In the genomic region with DNA sequence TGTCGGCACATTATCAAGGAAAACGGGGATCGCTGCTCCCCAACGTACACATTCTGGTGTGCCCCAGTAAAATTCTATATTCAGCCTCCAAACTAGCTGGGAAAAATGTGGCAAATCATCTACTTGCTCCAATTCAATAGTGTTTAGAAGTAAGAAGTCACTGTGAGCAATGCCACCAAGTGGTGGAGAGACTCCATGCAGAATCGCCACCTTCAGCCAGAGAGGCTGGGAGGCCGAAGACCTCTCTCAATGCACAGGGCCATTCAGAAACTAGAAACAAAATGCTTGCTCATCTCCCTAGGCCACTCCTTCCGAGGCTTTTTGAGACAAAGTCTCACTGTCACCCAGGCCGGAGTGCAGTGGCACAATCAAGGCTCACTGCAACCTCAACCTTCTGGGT, we compare ENCODE assay signal across 13 cellular contexts. TPM values are rescaled to one million over a fixed set of nuclear protein-coding genes. Genes with fewer than 3 reads are reported as not detected.
A peak's percentile ranks its signal among the peaks of the same experiment; 100 is the strongest.
DNase-seq lines count a peak whose midpoint lies in the region; ATAC-seq, FAIRE-seq and TF ChIP-seq lines count a peak whose summit lies in the region.
"Not testable (repeated sequence)": the region's sequence is repeated elsewhere in the genome, so short reads cannot be mapped to it uniquely, and the experiment has no call there.
"Had no signal": no experiment of that assay in that cellular context is flagged by ENCODE, and none has a peak within 500 bp of the region (broad histone marks: within the 10 kb centered on the region; RNA-seq: fewer than 3 reads in every experiment).

No MANE protein-coding gene starts in this region.

- intact Hi-C loops in HepG2 (cut with micrococcal nuclease; ENCODE audit: unreplicated experiment); thyroid gland (cut with DNase I): not testable (repeated sequence)

- not testable (repeated sequence) for H3K36me3 Mint-ChIP-seq in HFFc6 (ENCODE audit: low read depth); WTC11; endodermal cell (ENCODE audit: low read depth)

- ATAC-seq in A549 (peak; percentile 70 to 76; a peak in 5 of 6 replicates), WTC11 (peak; percentile 72), HepG2 (peak; percentile 71)

- H3K9me3 ChIP-seq in A549; endodermal cell (ENCODE audit: control insufficient read depth, low read length); HepG2 (ENCODE audit: low read length); thyroid gland: not testable (repeated sequence)

- POLR2A ChIA-PET in A549 (lab: Yijun Ruan, JAX); WTC11 (lab: Charles Lee); HepG2 (lab: Yijun Ruan, JAX): not testable (repeated sequence)

- not testable (repeated sequence) for H3K27me3 ChIP-seq in endodermal cell (ENCODE audit: control insufficient read depth, insufficient read depth, low read length, poor library complexity, severe bottlenecking); HepG2 (ENCODE audit: control insufficient read depth in 1 of 2, insufficient read depth in 2 of 2, low read length in 2 of 2); thyroid gland

- not testable (repeated sequence) for H2AFZ ChIP-seq in HepG2 (ENCODE audit: low read length)

- not testable (repeated sequence) for TF ChIP-seq CTCF in A549 (IDR thresholded peaks at IDR 0.05); WTC11 (IDR thresholded peaks at IDR 0.05); HepG2 (CRISPR knock-in tag; IDR thresholded peaks at IDR 0.05)
- peak; percentile 21; the same call in 1 of the 2 replicates for TF ChIP-seq CTCF in HFFc6 (IDR thresholded peaks at IDR 0.05)
- peak; percentile 51 for TF ChIP-seq CTCF in endodermal cell (conservative IDR thresholded peaks at IDR 0.05)
- TF ChIP-seq CTCF in thyroid gland (IDR thresholded peaks at IDR 0.05) = peak in 3 of 6 experiments; percentile 15 to 23 (median 20)

- H3K4me1 ChIP-seq in A549; endodermal cell (ENCODE audit: control insufficient read depth, insufficient read depth, low read length); HepG2 (ENCODE audit: insufficient read depth, low read length); thyroid gland: not testable (repeated sequence)

- CTCF ChIA-PET in A549 (lab: Yijun Ruan, JAX); WTC11 (lab: Charles Lee); HepG2 (lab: Yijun Ruan, JAX; ENCODE audit: low intra/inter-chr PET ratio, low total read pairs): not testable (repeated sequence)

- 100% methylated on average over 4 of the region's 8 CpGs for WGBS in A549 (ENCODE audit: missing lambda C conversion rate)
- 83% methylated on average over 2 of the region's 8 CpGs; no CpG with 5 or more reads in 1 of the 2 experiments for WGBS in endodermal cell (ENCODE audit: insufficient coverage in 1 of 2, insufficient read length in 1 of 2), 2 experiments
- 0% methylated on average over 1 of the region's 8 CpGs for WGBS in HepG2 (ENCODE audit: low lambda C conversion rate)
- 88 to 92% methylated on average over 4 to 8 of the region's 8 CpGs for WGBS in thyroid gland, 2 donors

- not testable (repeated sequence) for TF ChIP-seq RAD21 in A549 (conservative IDR thresholded peaks at IDR 0.05 in 1 of 2, IDR thresholded peaks at IDR 0.05 in 1 of 2); HepG2 (CRISPR knock-in tag; IDR thresholded peaks at IDR 0.05)

- BruUV-seq in HepG2 (replicated peaks; lab: Mats Ljungman, UMichigan) = not testable (repeated sequence)

- H3K27ac Mint-ChIP-seq in HFFc6, WTC11, endodermal cell: not testable (repeated sequence)

- H3K27ac ChIP-seq in A549; endodermal cell (ENCODE audit: low read depth, low read length); HepG2 (ENCODE audit: extremely low read length, insufficient read depth, low read length); thyroid gland: not testable (repeated sequence)

- H3K9ac ChIP-seq in endodermal cell (ENCODE audit: extremely low read depth, low read length, poor library complexity, severe bottlenecking); HepG2 (ENCODE audit: insufficient read depth, low read depth, low read length): not testable (repeated sequence)

- not testable (repeated sequence) for DNase-seq in A549 (ENCODE audit: low read depth in 1 of 2, low spot score in 1 of 2); HFFc6; WTC11 (ENCODE audit: low spot score); HepG2 (ENCODE audit: low spot score)
- DNase-seq in SK-MEL-5 (ENCODE audit: low read depth, low spot score) = peak; percentile 0
- DNase-seq in endodermal cell = peak; percentile 30
- DNase-seq in thyroid gland = peak; percentile 2

- not testable (repeated sequence) for H3K4me1 Mint-ChIP-seq in HFFc6 (ENCODE audit: low read depth); WTC11; endodermal cell

- not testable (repeated sequence) for H3K4me2 ChIP-seq in A549; HepG2 (ENCODE audit: low read depth, low read length)

- TF ChIP-seq POLR2A in A549 (IDR thresholded peaks at IDR 0.05; ENCODE audit: low read length); HepG2 (IDR thresholded peaks at IDR 0.05; ENCODE audit: insufficient read depth in 1 of 2, low read depth in 2 of 2, low read length in 2 of 2); thyroid gland (IDR thresholded peaks at IDR 0.05): not testable (repeated sequence)

- not testable (repeated sequence) for H4K20me1 ChIP-seq in HepG2 (ENCODE audit: insufficient read depth, low read length)

- H3K79me2 ChIP-seq in HepG2 (ENCODE audit: insufficient read depth, low read length) = not testable (repeated sequence)

- not testable (repeated sequence) for H3K36me3 ChIP-seq in endodermal cell (ENCODE audit: control insufficient read depth, insufficient read depth, low read length); HepG2 (replicated peaks in 1 of 2; ENCODE audit: control insufficient read depth in 1 of 2, insufficient read depth in 2 of 2, low read length in 2 of 2); thyroid gland

- in situ Hi-C loops in SK-MEL-5 (cut with HindIII; ENCODE audit: low pct_unique_long_range_greater_than_20kb, low sequenced_read_pairs); HepG2 (cut with HindIII; ENCODE audit: extremely low pct_ligation_motif_present, low pct_unique_long_range_greater_than_20kb): not testable (repeated sequence)

- not testable (repeated sequence) for H3K4me3 ChIP-seq in A549; endodermal cell (ENCODE audit: low read length); HepG2 (replicated peaks in 1 of 3; ENCODE audit: insufficient read depth in 1 of 3, low read depth in 2 of 3, low read length in 3 of 3); thyroid gland (replicated peaks in 1 of 3)

- TF ChIP-seq EP300 in A549 (IDR thresholded peaks at IDR 0.05); HepG2 (IDR thresholded peaks at IDR 0.05; ENCODE audit: low read depth in 2 of 2, low read length in 2 of 2); HepG2 (CRISPR knock-in tag; IDR thresholded peaks at IDR 0.05; ENCODE audit: borderline replicate concordance): not testable (repeated sequence)

- H3K9me3 Mint-ChIP-seq in HFFc6, WTC11, endodermal cell: not testable (repeated sequence)

- not testable (repeated sequence) for FAIRE-seq in A549 (lab: Jason Lieb, UNC); HepG2 (lab: Jason Lieb, UNC)

- not testable (repeated sequence) for H3K4me3 Mint-ChIP-seq in HFFc6, WTC11, endodermal cell

- not testable (repeated sequence) for H3K27me3 Mint-ChIP-seq in HFFc6 (ENCODE audit: insufficient read depth); WTC11 (ENCODE audit: low read depth); endodermal cell (ENCODE audit: insufficient read depth)

RNA-seq across cellular contexts. Expression of gene LGALS9B, which starts 48.5 kb away (rescaled TPM):
- polyA plus RNA-seq in A549 (2011; rRNA removed) = not detected in 2 replicates
- not detected in 2 replicates for polyA plus RNA-seq in A549 (2012; cell fraction: cytosol; rRNA removed)
- polyA plus RNA-seq in A549 (2012; cell fraction: nucleus; rRNA removed) = not detected in 2 replicates
- not detected in 3 replicates for polyA plus RNA-seq in A549 (2017; fragmentation: RNase III; extraction: RNeasy Plus Mini Kit Qiagen cat#74134 plus additional on column Dnase treatment)
- polyA minus RNA-seq in A549 (2011; rRNA and poly(A)+ RNA removed) = not detected in 2 replicates
- not detected for total RNA-seq in HFFc6 (2021; fragmentation: NEBNext Ultra II Directional; extraction: Animal tissue kit (Norgen Biotek cat#: 25700))
- total RNA-seq in SK-MEL-5 (2014; rRNA removed; shearing (Covaris generic)) = not detected in 2 replicates
- not detected in 2 replicates for polyA plus RNA-seq in SK-MEL-5 (2015; cell fraction: cytosol; rRNA removed)
- polyA plus RNA-seq in SK-MEL-5 (2015; cell fraction: nucleus; rRNA removed) = not detected in 2 replicates
- total RNA-seq in WTC11 (2021) = not detected in 3 replicates
- total RNA-seq in endodermal cell = not detected
- not detected for polyA plus RNA-seq in endodermal cell (2013, experiment 1 of 2)
- polyA plus RNA-seq in endodermal cell (2013, experiment 2 of 2) = not detected
- not detected in 2 replicates for total RNA-seq in HepG2 (2016; rRNA removed; fragmentation: Illumina TruSeq; extraction: Trizol)
- total RNA-seq in HepG2 (2016; cell fraction: cytosol; rRNA removed; fragmentation: Illumina TruSeq; extraction: Trizol; ENCODE audit: low read depth) = not detected in 2 replicates
- not detected in 2 replicates for total RNA-seq in HepG2 (2016; cell fraction: insoluble cytoplasmic fraction; rRNA removed; fragmentation: Illumina TruSeq; extraction: Trizol)
- total RNA-seq in HepG2 (2016; cell fraction: membrane; rRNA removed; fragmentation: Illumina TruSeq; extraction: Trizol) = not detected in 2 replicates
- total RNA-seq in HepG2 (2016; cell fraction: nucleus; rRNA removed; fragmentation: Illumina TruSeq; extraction: Trizol) = not detected in 2 replicates
- not detected in 2 replicates for polyA plus RNA-seq in HepG2 (2011; rRNA removed)
- polyA plus RNA-seq in HepG2 (2011; cell fraction: cytosol; rRNA removed) = not detected in 2 replicates
- not detected in 2 replicates for polyA plus RNA-seq in HepG2 (2011; cell fraction: nucleus; rRNA removed)
- polyA plus RNA-seq in HepG2 (2012) = not detected in 2 replicates
- polyA plus RNA-seq in HepG2 (2016; cell fraction: cytosol; fragmentation: Illumina TruSeq; extraction: Trizol; ENCODE audit: low read depth) = not detected in 2 replicates
- polyA plus RNA-seq in HepG2 (2016; cell fraction: insoluble cytoplasmic fraction; fragmentation: Illumina TruSeq; extraction: Trizol; ENCODE audit: low read depth) = not detected in 2 replicates
- polyA plus RNA-seq in HepG2 (2016; cell fraction: membrane; fragmentation: Illumina TruSeq; extraction: Trizol; ENCODE audit: low read depth) = not detected in 2 replicates
- not detected in 2 replicates for polyA plus RNA-seq in HepG2 (2016; cell fraction: nucleus; fragmentation: Illumina TruSeq; extraction: Trizol; ENCODE audit: insufficient read depth, low read depth)
- polyA minus RNA-seq in HepG2 (2011; rRNA and poly(A)+ RNA removed; ENCODE audit: low replicate concordance) = 0.56 TPM in 1 of 2 replicates, not detected in the other
- not detected in 2 replicates for polyA minus RNA-seq in HepG2 (2011; cell fraction: cytosol; rRNA and poly(A)+ RNA removed)
- polyA minus RNA-seq in HepG2 (2011; cell fraction: nucleus; rRNA and poly(A)+ RNA removed) = not detected in 2 replicates
- total RNA-seq in thyroid gland = not detected
- total RNA-seq: A673; CD4-positive, alpha-beta memory T cell; Daoy; GM23248 had no signal
- polyA plus RNA-seq: AG04450; CD14-positive monocyte; CD4-positive, alpha-beta memory T cell; GM23248 had no signal
